Comparison of ENCODE assay signal across 8 cellular contexts in genomic region chr18:79505465-79505864, GRCh38.
DNase-seq lines count a peak whose midpoint lies in the region; ATAC-seq and TF ChIP-seq lines count a peak whose summit lies in the region.
"Not testable (repeated sequence)": the region's sequence is repeated elsewhere in the genome, so short reads cannot be mapped to it uniquely, and the experiment has no call there.

No MANE protein-coding gene starts in this region.

- H3K4me3 ChIP-seq in CD4-positive, CD25-positive, alpha-beta regulatory T cell (ENCODE audit: low read depth, low read length); RWPE2 (ENCODE audit: severe bottlenecking); esophagus muscularis mucosa; sigmoid colon; subcutaneous abdominal adipose tissue (ENCODE audit: low read depth in 1 of 5, low read length in 5 of 5): not testable (repeated sequence)

- H3K4me1 ChIP-seq in CD4-positive, CD25-positive, alpha-beta regulatory T cell (ENCODE audit: control insufficient read depth, insufficient read depth, low read length, poor library complexity, severe bottlenecking), result peaks cover 21% of the 10 kb centered on the region
- not testable (repeated sequence) for H3K4me1 ChIP-seq in RWPE2 (ENCODE audit: insufficient read depth, poor library complexity, severe bottlenecking)
- H3K4me1 ChIP-seq in esophagus muscularis mucosa (peaks cover 30 to 39% (median 32%) of the 10 kb centered on the region in 4 donors), sigmoid colon (peaks cover 0 to 43% (median 32%) of the 10 kb centered on the region in 4 donors), subcutaneous abdominal adipose tissue (ENCODE audit: control insufficient read depth in 5 of 5, insufficient read depth in 5 of 5, low read length in 5 of 5) (peaks cover 8 to 41% (median 30%) of the 10 kb centered on the region in 5 donors)

- intact Hi-C loops in esophagus muscularis mucosa (cut with DNase I), result loop anchor here (5.0 kb wide), 1 partner anchor 108 kb away; the partner anchor contains the start of gene NFATC1
- intact Hi-C loops in sigmoid colon (cut with DNase I), result loop anchor here (5.0 to 10.0 kb wide), 2 partner anchors 108 to 441 kb away; partner anchors contain the start of genes ATP9B and NFATC1

- not testable (repeated sequence) for TF ChIP-seq POLR2A in esophagus muscularis mucosa (IDR thresholded peaks at IDR 0.05; ENCODE audit: low read depth); sigmoid colon (IDR thresholded peaks at IDR 0.05)

- not testable (repeated sequence) for H3K36me3 ChIP-seq in CD4-positive, CD25-positive, alpha-beta regulatory T cell (ENCODE audit: control insufficient read depth, insufficient read depth, low read length); RWPE2 (ENCODE audit: low read depth); sigmoid colon; subcutaneous abdominal adipose tissue (ENCODE audit: control insufficient read depth in 5 of 5, insufficient read depth in 5 of 5, low read length in 5 of 5)
- H3K36me3 ChIP-seq in esophagus muscularis mucosa, result peaks cover 0 to 16% (median 11%) of the 10 kb centered on the region in 4 donors

- H3K27ac Mint-ChIP-seq in CD4-positive, CD25-positive, alpha-beta regulatory T cell, result peak overlapping the region in 2 of 3 donors; percentile 76 to 93
- H3K27ac Mint-ChIP-seq in activated naive CD4-positive, alpha-beta T cell treated with anti-CD3 and anti-CD28 coated beads, Interleukin-2, amount 50 U/mL, for 24 hours, result peak overlapping the region; percentile 68
- peak overlapping the region; percentile 93 for H3K27ac Mint-ChIP-seq in memory B cell

- not testable (repeated sequence) for H3K27ac ChIP-seq in CD4-positive, CD25-positive, alpha-beta regulatory T cell (ENCODE audit: insufficient read depth, low read length, poor library complexity, severe bottlenecking); RWPE2 (ENCODE audit: poor library complexity, severe bottlenecking)
- H3K27ac ChIP-seq in esophagus muscularis mucosa (replicated peaks in 1 of 4) (peak overlapping the region in 3 of 4 donors; percentile 84 to 91 (median 84)), sigmoid colon (peak overlapping the region in 3 of 4 donors; percentile 89 to 93 (median 90)), subcutaneous abdominal adipose tissue (ENCODE audit: low read depth, low read length) (peak overlapping the region; percentile 93)

- not testable (repeated sequence) for H3K9me3 ChIP-seq in CD4-positive, CD25-positive, alpha-beta regulatory T cell (ENCODE audit: control insufficient read depth in 2 of 2, low read length in 2 of 2); RWPE2 (ENCODE audit: severe bottlenecking); esophagus muscularis mucosa; sigmoid colon; subcutaneous abdominal adipose tissue (ENCODE audit: control insufficient read depth in 5 of 5, low read length in 5 of 5)

- not testable (repeated sequence) for H3K27me3 ChIP-seq in CD4-positive, CD25-positive, alpha-beta regulatory T cell (ENCODE audit: control insufficient read depth, insufficient read depth, low read length); RWPE2 (ENCODE audit: insufficient read depth, poor library complexity, severe bottlenecking); esophagus muscularis mucosa; sigmoid colon; subcutaneous abdominal adipose tissue (ENCODE audit: control insufficient read depth in 5 of 5, insufficient read depth in 4 of 5, low read length in 5 of 5)

- H3K27me3 Mint-ChIP-seq in CD4-positive, CD25-positive, alpha-beta regulatory T cell; activated naive CD4-positive, alpha-beta T cell treated with anti-CD3 and anti-CD28 coated beads, Interleukin-2, amount 50 U/mL, for 24 hours; memory B cell: not testable (repeated sequence)

- not testable (repeated sequence) for TF ChIP-seq EP300 in esophagus muscularis mucosa (IDR thresholded peaks at IDR 0.05); sigmoid colon (IDR thresholded peaks at IDR 0.05)

- not testable (repeated sequence) for H3K9ac ChIP-seq in subcutaneous abdominal adipose tissue (ENCODE audit: low read length in 5 of 5)

- not testable (repeated sequence) for H3K9me3 Mint-ChIP-seq in CD4-positive, CD25-positive, alpha-beta regulatory T cell; activated naive CD4-positive, alpha-beta T cell treated with anti-CD3 and anti-CD28 coated beads, Interleukin-2, amount 50 U/mL, for 24 hours; memory B cell

- not testable (repeated sequence) for TF ChIP-seq CTCF in RWPE2 (IDR thresholded peaks at IDR 0.05; ENCODE audit: poor library complexity, severe bottlenecking); esophagus muscularis mucosa (IDR thresholded peaks at IDR 0.05); sigmoid colon (IDR thresholded peaks at IDR 0.05)

- peaks cover 0 to 73% (median 34%) of the 10 kb centered on the region in 4 donors for H3K4me1 Mint-ChIP-seq in CD4-positive, CD25-positive, alpha-beta regulatory T cell
- H3K4me1 Mint-ChIP-seq in activated naive CD4-positive, alpha-beta T cell treated with anti-CD3 and anti-CD28 coated beads, Interleukin-2, amount 50 U/mL, for 24 hours, result peaks cover 69% of the 10 kb centered on the region
- H3K4me1 Mint-ChIP-seq in memory B cell, result peaks cover 56% of the 10 kb centered on the region

- H3K4me3 Mint-ChIP-seq in CD4-positive, CD25-positive, alpha-beta regulatory T cell; activated naive CD4-positive, alpha-beta T cell treated with anti-CD3 and anti-CD28 coated beads, Interleukin-2, amount 50 U/mL, for 24 hours: not testable (repeated sequence)
- peak overlapping the region; percentile 8 for H3K4me3 Mint-ChIP-seq in memory B cell

- WGBS in esophagus muscularis mucosa, result 98% methylated on average over 3 of the region's 3 CpGs
- 91 to 92% methylated on average over 3 of the region's 3 CpGs for WGBS in sigmoid colon, 2 donors

- not testable (repeated sequence) for DNase-seq in CD4-positive, CD25-positive, alpha-beta regulatory T cell; esophagus muscularis mucosa (ENCODE audit: extremely low spot score); memory B cell (ENCODE audit: low spot score in 2 of 2)
- DNase-seq in RWPE2 (ENCODE audit: low spot score) (peak; percentile 3), sigmoid colon (peak; percentile 33)
- peak; percentile 3 for DNase-seq in activated CD8-positive, alpha-beta memory T cell treated with anti-CD3 and anti-CD28 coated beads, Interleukin-2, amount 50 U/mL, for 4 hours

- H3K36me3 Mint-ChIP-seq in CD4-positive, CD25-positive, alpha-beta regulatory T cell, result not testable (repeated sequence)
- peaks cover 20% of the 10 kb centered on the region for H3K36me3 Mint-ChIP-seq in activated naive CD4-positive, alpha-beta T cell treated with anti-CD3 and anti-CD28 coated beads, Interleukin-2, amount 50 U/mL, for 24 hours
- peaks cover 12% of the 10 kb centered on the region for H3K36me3 Mint-ChIP-seq in memory B cell

- ATAC-seq in CD4-positive, CD25-positive, alpha-beta regulatory T cell (ENCODE audit: low read depth in 2 of 2); RWPE2 (ENCODE audit: low read depth); memory B cell (ENCODE audit: low read depth): not testable (repeated sequence)
